8 cellular contexts compared by ENCODE assay signal in the genomic region with DNA sequence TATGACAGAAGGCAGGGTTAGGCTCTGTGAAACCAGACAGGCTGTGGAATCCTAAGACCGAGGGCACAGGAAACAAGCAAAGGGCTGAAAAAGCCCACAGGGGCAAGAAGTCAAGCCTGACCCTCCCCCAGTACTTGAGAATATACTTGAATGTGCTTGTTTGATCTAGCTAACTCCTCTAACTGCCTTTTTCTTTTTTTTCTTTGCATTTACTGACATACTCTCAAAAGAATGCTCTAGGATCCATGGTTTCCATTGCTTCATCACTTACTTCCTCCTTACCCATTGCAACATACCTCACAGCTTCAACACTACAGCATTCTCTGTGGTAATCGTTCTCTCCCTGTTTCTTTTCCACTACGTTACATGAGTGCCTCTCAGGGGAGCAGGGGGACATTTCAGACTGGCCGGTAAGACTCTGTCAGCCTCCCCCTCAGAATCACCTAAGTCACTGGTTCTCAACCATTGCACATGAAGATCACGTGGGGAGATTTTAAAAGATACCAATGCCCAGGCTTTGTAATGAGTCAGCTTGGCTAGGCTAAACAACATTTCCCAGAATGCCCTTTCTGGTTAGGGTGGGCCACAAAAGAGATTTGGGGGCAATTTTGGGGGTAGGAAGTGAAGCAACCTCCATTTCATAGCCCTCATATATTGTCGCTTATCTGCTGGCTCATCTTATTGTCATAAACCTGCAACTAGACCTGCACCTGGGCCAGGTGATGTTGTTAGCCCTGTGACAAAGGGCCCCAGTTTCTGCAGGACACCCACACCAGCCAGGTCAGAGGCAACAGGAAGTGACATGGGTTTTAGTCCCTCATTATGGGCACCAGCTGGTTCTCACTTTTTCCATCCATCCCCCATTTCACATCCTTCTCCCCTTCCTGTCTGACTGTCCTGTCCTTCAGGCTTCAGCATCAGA. TPM values are rescaled to one million over a fixed set of nuclear protein-coding genes. Genes with fewer than 3 reads are reported as not detected.
DNase-seq lines count a peak whose midpoint lies in the region; ATAC-seq and TF ChIP-seq lines count a peak whose summit lies in the region.

No MANE protein-coding gene starts in this region.

- peak overlapping the region; percentile 65 for H3K27ac Mint-ChIP-seq in dendritic cell treated with granulocyte-macrophage colony-stimulating factor and Interleukin-4, amounts not matched to agents 40 ng/mL and 50 ng/mL, for 4 days
- H3K27ac Mint-ChIP-seq in naive B cell: peak overlapping the region; percentile 22 to 95 (median 69)

- peak; percentile 54 for ATAC-seq in HG03095 (IDR thresholded peaks at IDR 0.05; ENCODE audit: unreplicated experiment)
- ATAC-seq in naive B cell (ENCODE audit: low read depth in 2 of 2): no peak

- H3K9me2 ChIP-seq in SK-N-SH: no peaks in the 10 kb centered on the region

- H3K9me3 ChIP-seq in SK-N-SH: no peaks in the 10 kb centered on the region

- DNase-seq in activated effector memory CD4-positive, alpha-beta T cell treated with anti-CD3 and anti-CD28 coated beads, Interleukin-2, amount 50 U/mL, for 16 hours: peak; percentile 65
- no peak for DNase-seq in activated effector memory CD4-positive, alpha-beta T cell treated with Interleukin-2 at 50 U/mL for 16 hours
- DNase-seq in SK-N-SH: no peak
- DNase-seq in naive B cell: peak; percentile 12
- no peak for DNase-seq in NCI-H510A (lab: John Stamatoyannopoulos, UW)
- DNase-seq in HEK293T (ENCODE audit: extremely low spot score): no peak

- WGBS in SK-N-SH (ENCODE audit: low lambda C conversion rate): 67% methylated on average over 6 of the region's 6 CpGs

- peak overlapping the region in 1 of 2 experiments; percentile 61; a peak in 3 of 4 replicates for H3K27ac ChIP-seq in SK-N-SH (ENCODE audit: low read depth in 2 of 2, low read length in 1 of 2)

- POLR2A ChIA-PET in SK-N-SH (lab: Yijun Ruan, JAX) (no interaction called here), HEK293T (lab: Yijun Ruan, JAX) (no interaction called here)

- peak overlapping the region; percentile 2; the same call in 1 of the 2 replicates for H3K4me2 ChIP-seq in SK-N-SH

- H3K4me3 Mint-ChIP-seq in dendritic cell treated with granulocyte-macrophage colony-stimulating factor and Interleukin-4, amounts not matched to agents 40 ng/mL and 50 ng/mL, for 4 days: peak overlapping the region; percentile 61
- H3K4me3 Mint-ChIP-seq in naive B cell: peak overlapping the region in 7 of 8 donors; percentile 3 to 89 (median 66)

- H3K9ac ChIP-seq in SK-N-SH: peak overlapping the region; percentile 5; the same call in 1 of the 2 replicates

- peaks cover 0 to 3% of the 10 kb centered on the region in 2 experiments for H3K36me3 ChIP-seq in SK-N-SH (replicated peaks in 1 of 2; ENCODE audit: control insufficient read depth in 1 of 2, insufficient read depth in 2 of 2, low read length in 1 of 2)

- no peak for TF ChIP-seq CTCF in SK-N-SH (IDR thresholded peaks at IDR 0.05)

- TF ChIP-seq RAD21 in SK-N-SH (IDR thresholded peaks at IDR 0.05; ENCODE audit: low read length): no peak

- peaks cover 0 to 6% of the 10 kb centered on the region in 2 experiments; a peak in 2 of 4 replicates for H3K4me1 ChIP-seq in SK-N-SH (ENCODE audit: control insufficient read depth in 1 of 2, insufficient read depth in 2 of 2, low read depth in 1 of 2, low read length in 1 of 2)

- no peak overlapping the region for H3K4me3 ChIP-seq in SK-N-SH (ENCODE audit: low read depth in 2 of 2, low read length in 1 of 2)

- no peaks in the 10 kb centered on the region for H4K20me1 ChIP-seq in SK-N-SH (ENCODE audit: insufficient read depth)

- intact Hi-C loops in dendritic cell treated with granulocyte-macrophage colony-stimulating factor and Interleukin-4, amounts not matched to agents 40 ng/mL and 50 ng/mL, for 4 days (cut with micrococcal nuclease): loop anchor here (5.0 kb wide), 1 partner anchor 36 kb away; no protein-coding TSS in a partner anchor

- H3K4me1 Mint-ChIP-seq in dendritic cell treated with granulocyte-macrophage colony-stimulating factor and Interleukin-4, amounts not matched to agents 40 ng/mL and 50 ng/mL, for 4 days (ENCODE audit: low read depth): peaks cover 39% of the 10 kb centered on the region
- H3K4me1 Mint-ChIP-seq in naive B cell: peaks cover 50 to 67% (median 56%) of the 10 kb centered on the region in 3 donors

- peak overlapping the region; percentile 38; the same call in 1 of the 2 replicates for H2AFZ ChIP-seq in SK-N-SH (ENCODE audit: low read depth)

- H3K27me3 Mint-ChIP-seq in dendritic cell treated with granulocyte-macrophage colony-stimulating factor and Interleukin-4, amounts not matched to agents 40 ng/mL and 50 ng/mL, for 4 days: no peaks in the 10 kb centered on the region
- no peaks in the 10 kb centered on the region for H3K27me3 Mint-ChIP-seq in naive B cell

- no peaks in the 10 kb centered on the region for H3K79me2 ChIP-seq in SK-N-SH (ENCODE audit: insufficient read depth)

- H3F3A ChIP-seq in SK-N-SH (replicated peaks; ENCODE audit: insufficient read depth): no peaks in the 10 kb centered on the region

- no peaks in the 10 kb centered on the region for H3K27me3 ChIP-seq in SK-N-SH (ENCODE audit: insufficient read depth)

- no peaks in the 10 kb centered on the region for H3K9me3 Mint-ChIP-seq in dendritic cell treated with granulocyte-macrophage colony-stimulating factor and Interleukin-4, amounts not matched to agents 40 ng/mL and 50 ng/mL, for 4 days
- no peaks in the 10 kb centered on the region for H3K9me3 Mint-ChIP-seq in naive B cell

- TF ChIP-seq EP300 in SK-N-SH (IDR thresholded peaks at IDR 0.05; ENCODE audit: borderline replicate concordance in 1 of 2, low read depth in 1 of 2, low read length in 1 of 2): no peak

- CTCF ChIA-PET in SK-N-SH (lab: Yijun Ruan, JAX): interaction anchor here (0.7 to 1.8 kb wide), 6 partner anchors 8 to 218 kb away, joined by 3 to 6 read pairs (median 3); no protein-coding TSS in a partner anchor
- CTCF ChIA-PET in HEK293T (lab: Yijun Ruan, JAX): interaction anchor here (0.7 kb wide), 1 partner anchor 218 kb away, joined by 3 read pairs; no protein-coding TSS in a partner anchor

- peaks cover 4% of the 10 kb centered on the region for H3K36me3 Mint-ChIP-seq in dendritic cell treated with granulocyte-macrophage colony-stimulating factor and Interleukin-4, amounts not matched to agents 40 ng/mL and 50 ng/mL, for 4 days (ENCODE audit: low read depth)
- H3K36me3 Mint-ChIP-seq in naive B cell: no peaks in the 10 kb centered on the region

TF ChIP-seq in SK-N-SH, 30 proteins besides CTCF, POLR2A, EP300 and RAD21 (continues in another document):
- TF ChIP-seq, protein P1, sequence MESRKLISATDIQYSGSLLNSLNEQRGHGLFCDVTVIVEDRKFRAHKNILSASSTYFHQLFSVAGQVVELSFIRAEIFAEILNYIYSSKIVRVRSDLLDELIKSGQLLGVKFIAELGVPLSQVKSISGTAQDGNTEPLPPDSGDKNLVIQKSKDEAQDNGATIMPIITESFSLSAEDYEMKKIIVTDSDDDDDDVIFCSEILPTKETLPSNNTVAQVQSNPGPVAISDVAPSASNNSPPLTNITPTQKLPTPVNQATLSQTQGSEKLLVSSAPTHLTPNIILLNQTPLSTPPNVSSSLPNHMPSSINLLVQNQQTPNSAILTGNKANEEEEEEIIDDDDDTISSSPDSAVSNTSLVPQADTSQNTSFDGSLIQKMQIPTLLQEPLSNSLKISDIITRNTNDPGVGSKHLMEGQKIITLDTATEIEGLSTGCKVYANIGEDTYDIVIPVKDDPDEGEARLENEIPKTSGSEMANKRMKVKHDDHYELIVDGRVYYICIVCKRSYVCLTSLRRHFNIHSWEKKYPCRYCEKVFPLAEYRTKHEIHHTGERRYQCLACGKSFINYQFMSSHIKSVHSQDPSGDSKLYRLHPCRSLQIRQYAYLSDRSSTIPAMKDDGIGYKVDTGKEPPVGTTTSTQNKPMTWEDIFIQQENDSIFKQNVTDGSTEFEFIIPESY (IDR thresholded peaks at IDR 0.05; ENCODE audit: borderline replicate concordance, low read depth): no peak
- TF ChIP-seq YY1 (IDR thresholded peaks at IDR 0.05; ENCODE audit: low read depth): no peak
- TF ChIP-seq RCOR1 (IDR thresholded peaks at IDR 0.05; ENCODE audit: low read length): no peak

TF ChIP-seq in HEK293T, 16 proteins besides CTCF, POLR2A, EP300 and RAD21:
- TF ChIP-seq SUZ12 (IDR thresholded peaks at IDR 0.05) (no peak), ZNF384 (IDR thresholded peaks at IDR 0.05) (no peak), FOXA1 (IDR thresholded peaks at IDR 0.05) (no peak), L3MBTL2 (conservative IDR thresholded peaks at IDR 0.05) (no peak), BHLHE40 (IDR thresholded peaks at IDR 0.05; ENCODE audit: borderline replicate concordance) (no peak), FOXM1 (IDR thresholded peaks at IDR 0.05; ENCODE audit: borderline replicate concordance) (no peak), ELF4 (IDR thresholded peaks at IDR 0.05) (no peak), HDGF (IDR thresholded peaks at IDR 0.05; ENCODE audit: borderline replicate concordance) (no peak), NFRKB (IDR thresholded peaks at IDR 0.05) (no peak)
- TF ChIP-seq, protein P2, sequence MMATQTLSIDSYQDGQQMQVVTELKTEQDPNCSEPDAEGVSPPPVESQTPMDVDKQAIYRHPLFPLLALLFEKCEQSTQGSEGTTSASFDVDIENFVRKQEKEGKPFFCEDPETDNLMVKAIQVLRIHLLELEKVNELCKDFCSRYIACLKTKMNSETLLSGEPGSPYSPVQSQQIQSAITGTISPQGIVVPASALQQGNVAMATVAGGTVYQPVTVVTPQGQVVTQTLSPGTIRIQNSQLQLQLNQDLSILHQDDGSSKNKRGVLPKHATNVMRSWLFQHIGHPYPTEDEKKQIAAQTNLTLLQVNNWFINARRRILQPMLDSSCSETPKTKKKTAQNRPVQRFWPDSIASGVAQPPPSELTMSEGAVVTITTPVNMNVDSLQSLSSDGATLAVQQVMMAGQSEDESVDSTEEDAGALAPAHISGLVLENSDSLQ (IDR thresholded peaks at IDR 0.05): no peak

RNA-seq across cellular contexts. Expression of a gene that starts 24.6 kb away (rescaled TPM):
- polyA plus RNA-seq in SK-N-SH (2012; rRNA removed): 24.3 and 32.1 TPM in 2 replicates
- polyA plus RNA-seq in SK-N-SH (2012; cell fraction: cytosol; rRNA removed): 46.4 and 78.3 TPM in 2 replicates
- polyA plus RNA-seq in SK-N-SH (2012; cell fraction: nucleus; rRNA removed): 6.4 and 14.9 TPM in 2 replicates
- polyA plus RNA-seq in naive B cell (ENCODE audit: low read depth in 6 of 6): 100 to 1,000 TPM in 4 of 6 donors, 10 to 100 TPM in 2; 82.3 to 114 (median 105) TPM

Comparison
In these comparisons a context has a peak if more than half of its experiments do, and no peak if none do; other contexts are left out.
1. DNase-seq: peak in activated effector memory CD4-positive, alpha-beta T cell treated with anti-CD3 and anti-CD28 coated beads, Interleukin-2, amount 50 U/mL, for 16 hours (single experiment) and naive B cell (single experiment); none in activated effector memory CD4-positive, alpha-beta T cell treated with Interleukin-2 at 50 U/mL for 16 hours (single experiment), SK-N-SH (single experiment), NCI-H510A (single experiment) and HEK293T (single experiment).